8 cellular contexts compared by ENCODE assay signal in the genomic region with DNA sequence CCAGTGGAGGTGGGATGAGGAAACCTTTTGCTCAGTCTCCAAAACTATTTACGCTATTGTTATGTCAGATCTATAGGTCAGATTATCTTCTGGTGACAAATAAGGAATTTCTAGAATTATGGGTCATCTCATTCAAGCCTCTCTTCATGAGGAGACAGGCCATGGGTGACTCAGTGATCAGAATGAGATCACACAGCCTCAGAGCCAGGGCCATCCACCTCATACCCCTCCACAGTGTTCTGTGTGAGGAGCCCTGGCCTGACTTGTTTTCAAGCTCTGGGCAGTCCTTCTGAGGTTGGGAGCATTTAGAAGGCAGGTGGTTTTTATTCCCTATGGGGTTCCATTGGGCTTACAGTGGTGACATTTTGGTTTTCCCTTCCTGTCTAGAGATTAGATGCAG. TPM values are rescaled to one million over a fixed set of nuclear protein-coding genes. Genes with fewer than 3 reads are reported as not detected.
DNase-seq lines count a peak whose midpoint lies in the region; ATAC-seq and TF ChIP-seq lines count a peak whose summit lies in the region.
"Had no signal": no experiment of that assay in that cellular context is flagged by ENCODE, and none has a peak within 500 bp of the region (broad histone marks: within the 10 kb centered on the region; RNA-seq: fewer than 3 reads in every experiment).

No MANE protein-coding gene starts in this region.

- intact Hi-C loops in activated B cell treated with CpG ODN at 0.5 μM for 24 hours (cut with micrococcal nuclease) = loop anchor here (2.0 kb wide), 1 partner anchor 13 kb away; no protein-coding TSS in a partner anchor

- no peak for ATAC-seq in activated B cell treated with CpG ODN at 0.5 μM for 24 hours (ENCODE audit: low read depth)
- peak; percentile 53 for ATAC-seq in gastroesophageal sphincter
- no peak for ATAC-seq in stimulated activated memory B cell treated with anti-CD40 and anti-IgM and Interleukin-4, amounts not matched to agents 10 μg/mL and 1 μg/mL and 100 μg/mL, for 72 hours
- no peak for ATAC-seq in HG03378 (IDR thresholded peaks at IDR 0.05; ENCODE audit: unreplicated experiment)
- no peak for ATAC-seq in left lobe of liver

- CTCF ChIA-PET in activated B cell treated with CpG ODN at 0.5 μM for 24 hours (lab: Charles Lee) = no interaction called here

- WGBS in gastroesophageal sphincter (ENCODE audit: low coverage in 1 of 2), 2 donors = 80 to 100% methylated on average over 1 of the region's 1 CpG

- H3K9me3 Mint-ChIP-seq in HFFc6 (no peaks in the 10 kb centered on the region), activated B cell treated with CpG ODN at 0.5 μM for 24 hours (peaks cover 3% of the 10 kb centered on the region)
- no peaks in the 10 kb centered on the region for H3K9me3 Mint-ChIP-seq in stimulated activated memory B cell treated with anti-CD40 and anti-IgM and Interleukin-4, amounts not matched to agents 10 μg/mL and 1 μg/mL and 100 μg/mL, for 72 hours

- peak overlapping the region; percentile 75 for H3K27ac Mint-ChIP-seq in HFFc6
- peak overlapping the region; percentile 50 for H3K27ac Mint-ChIP-seq in activated B cell treated with CpG ODN at 0.5 μM for 24 hours
- H3K27ac Mint-ChIP-seq in stimulated activated memory B cell treated with anti-CD40 and anti-IgM and Interleukin-4, amounts not matched to agents 10 μg/mL and 1 μg/mL and 100 μg/mL, for 72 hours = peak overlapping the region; percentile 84

- H3K27me3 ChIP-seq in gastroesophageal sphincter = no peaks in the 10 kb centered on the region

- H3K36me3 Mint-ChIP-seq in HFFc6 (ENCODE audit: low read depth) (peaks cover 25% of the 10 kb centered on the region), activated B cell treated with CpG ODN at 0.5 μM for 24 hours (ENCODE audit: low read depth) (peaks cover 48% of the 10 kb centered on the region)
- H3K36me3 Mint-ChIP-seq in stimulated activated memory B cell treated with anti-CD40 and anti-IgM and Interleukin-4, amounts not matched to agents 10 μg/mL and 1 μg/mL and 100 μg/mL, for 72 hours = peaks cover 49% of the 10 kb centered on the region

- POLR2A ChIA-PET in activated B cell treated with CpG ODN at 0.5 μM for 24 hours (lab: Charles Lee) = interaction anchor here (0.6 to 0.7 kb wide), 3 partner anchors 27 to 666 kb away, joined by 3 to 6 read pairs (median 4); partner anchors contain the start of genes TEX14 and YPEL2

- no peak for TF ChIP-seq POLR2A in gastroesophageal sphincter (IDR thresholded peaks at IDR 0.05)

- TF ChIP-seq EP300 in gastroesophageal sphincter (IDR thresholded peaks at IDR 0.05) = no peak

- no peak for TF ChIP-seq CTCF in HFFc6 (IDR thresholded peaks at IDR 0.05)
- TF ChIP-seq CTCF in activated B cell treated with CpG ODN at 0.5 μM for 24 hours (IDR thresholded peaks at IDR 0.05) = no peak
- TF ChIP-seq CTCF in gastroesophageal sphincter (IDR thresholded peaks at IDR 0.05) = no peak

- H3K4me3 Mint-ChIP-seq in HFFc6 = peak overlapping the region; percentile 28
- H3K4me3 Mint-ChIP-seq in activated B cell treated with CpG ODN at 0.5 μM for 24 hours = no peak overlapping the region
- no peak overlapping the region for H3K4me3 Mint-ChIP-seq in stimulated activated memory B cell treated with anti-CD40 and anti-IgM and Interleukin-4, amounts not matched to agents 10 μg/mL and 1 μg/mL and 100 μg/mL, for 72 hours

- H3K27ac ChIP-seq in gastroesophageal sphincter = peak overlapping the region; percentile 3 to 83 (median 70)

- DNase-seq in HFFc6 (peak; percentile 78), activated B cell treated with CpG ODN at 0.5 μM for 24 hours (no peak), NOMO-1 treated with dmso at 0.1 percent for 144 hours (lab: John Stamatoyannopoulos, UW; ENCODE audit: unreplicated experiment) (no peak), left lobe of liver (ENCODE audit: low spot score) (no peak)
- DNase-seq: NCI-H2171 treated with DMSO at 0.1 percent for 48 hours had no signal

- H3K4me1 ChIP-seq in gastroesophageal sphincter = peaks cover 5 to 100% (median 46%) of the 10 kb centered on the region in 3 donors

- H3K4me1 Mint-ChIP-seq in HFFc6 (ENCODE audit: low read depth) (peaks cover 68% of the 10 kb centered on the region), activated B cell treated with CpG ODN at 0.5 μM for 24 hours (peaks cover 75% of the 10 kb centered on the region)
- peaks cover 74% of the 10 kb centered on the region for H3K4me1 Mint-ChIP-seq in stimulated activated memory B cell treated with anti-CD40 and anti-IgM and Interleukin-4, amounts not matched to agents 10 μg/mL and 1 μg/mL and 100 μg/mL, for 72 hours

- H3K27me3 Mint-ChIP-seq in HFFc6 (ENCODE audit: insufficient read depth) (no peaks in the 10 kb centered on the region; the same call in 1 of the 2 replicates), activated B cell treated with CpG ODN at 0.5 μM for 24 hours (no peaks in the 10 kb centered on the region)
- H3K27me3 Mint-ChIP-seq in stimulated activated memory B cell treated with anti-CD40 and anti-IgM and Interleukin-4, amounts not matched to agents 10 μg/mL and 1 μg/mL and 100 μg/mL, for 72 hours = no peaks in the 10 kb centered on the region

- peaks cover 0 to 14% of the 10 kb centered on the region in 2 donors for H3K36me3 ChIP-seq in gastroesophageal sphincter

- H3K9me3 ChIP-seq in gastroesophageal sphincter = no peaks in the 10 kb centered on the region

- H3K4me3 ChIP-seq in gastroesophageal sphincter = no peak overlapping the region

RNA-seq across cellular contexts. Expression of gene YPEL2, which starts 26.5 kb away (rescaled TPM):
- total RNA-seq in HFFc6 (2021; fragmentation: NEBNext Ultra II Directional; extraction: Animal tissue kit (Norgen Biotek cat#: 25700)) = 1 to 10 TPM; 2.9 to 8.8 (median 4.6) TPM
- 18.3 and 19.5 TPM in 2 replicates for total RNA-seq in activated B cell treated with CpG ODN at 0.5 μM for 24 hours
- total RNA-seq in gastroesophageal sphincter = 10 to 100 TPM; 35.5 to 47.1 (median 40.6) TPM
- total RNA-seq in left lobe of liver = 18.9 TPM
